ENCODE assay signal across 1 cellular context in the genomic region with DNA sequence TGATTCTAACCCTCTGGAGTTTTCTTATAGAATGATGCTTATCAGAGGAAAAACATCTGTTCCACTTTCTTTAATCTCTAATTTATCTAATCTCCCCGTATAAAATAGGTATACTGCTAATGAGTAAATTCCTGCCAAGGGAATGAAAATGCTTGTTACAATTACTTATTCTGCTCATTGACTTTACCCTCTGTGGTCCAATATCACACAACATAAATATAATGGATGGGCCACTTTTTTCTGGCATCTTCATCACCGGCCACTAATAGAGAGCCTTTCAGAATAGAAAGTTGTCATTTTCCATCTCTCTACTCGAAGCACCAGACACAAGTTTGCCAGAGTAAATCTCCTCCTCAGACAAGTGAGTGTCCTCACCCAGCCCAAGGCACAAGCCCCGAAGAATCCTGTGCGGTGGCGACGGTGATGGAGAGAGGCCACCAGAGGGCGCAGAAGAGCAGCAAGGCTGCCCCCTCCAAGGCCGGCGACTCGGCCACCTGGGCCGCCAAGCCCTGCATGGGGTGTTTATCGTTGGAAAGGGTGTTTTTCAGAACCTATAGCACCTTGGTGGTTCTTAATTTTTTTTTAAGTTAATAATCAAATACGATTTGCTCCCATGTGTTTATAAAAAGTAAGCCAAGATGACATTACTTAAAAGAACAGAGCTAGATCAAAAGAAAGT.
TF ChIP-seq lines count a peak whose summit lies in the region.

No MANE protein-coding gene starts in this region.

TF ChIP-seq in H1, 55 proteins besides CTCF, POLR2A, EP300 and RAD21 (continued from another document):
- TF ChIP-seq, protein P1, sequence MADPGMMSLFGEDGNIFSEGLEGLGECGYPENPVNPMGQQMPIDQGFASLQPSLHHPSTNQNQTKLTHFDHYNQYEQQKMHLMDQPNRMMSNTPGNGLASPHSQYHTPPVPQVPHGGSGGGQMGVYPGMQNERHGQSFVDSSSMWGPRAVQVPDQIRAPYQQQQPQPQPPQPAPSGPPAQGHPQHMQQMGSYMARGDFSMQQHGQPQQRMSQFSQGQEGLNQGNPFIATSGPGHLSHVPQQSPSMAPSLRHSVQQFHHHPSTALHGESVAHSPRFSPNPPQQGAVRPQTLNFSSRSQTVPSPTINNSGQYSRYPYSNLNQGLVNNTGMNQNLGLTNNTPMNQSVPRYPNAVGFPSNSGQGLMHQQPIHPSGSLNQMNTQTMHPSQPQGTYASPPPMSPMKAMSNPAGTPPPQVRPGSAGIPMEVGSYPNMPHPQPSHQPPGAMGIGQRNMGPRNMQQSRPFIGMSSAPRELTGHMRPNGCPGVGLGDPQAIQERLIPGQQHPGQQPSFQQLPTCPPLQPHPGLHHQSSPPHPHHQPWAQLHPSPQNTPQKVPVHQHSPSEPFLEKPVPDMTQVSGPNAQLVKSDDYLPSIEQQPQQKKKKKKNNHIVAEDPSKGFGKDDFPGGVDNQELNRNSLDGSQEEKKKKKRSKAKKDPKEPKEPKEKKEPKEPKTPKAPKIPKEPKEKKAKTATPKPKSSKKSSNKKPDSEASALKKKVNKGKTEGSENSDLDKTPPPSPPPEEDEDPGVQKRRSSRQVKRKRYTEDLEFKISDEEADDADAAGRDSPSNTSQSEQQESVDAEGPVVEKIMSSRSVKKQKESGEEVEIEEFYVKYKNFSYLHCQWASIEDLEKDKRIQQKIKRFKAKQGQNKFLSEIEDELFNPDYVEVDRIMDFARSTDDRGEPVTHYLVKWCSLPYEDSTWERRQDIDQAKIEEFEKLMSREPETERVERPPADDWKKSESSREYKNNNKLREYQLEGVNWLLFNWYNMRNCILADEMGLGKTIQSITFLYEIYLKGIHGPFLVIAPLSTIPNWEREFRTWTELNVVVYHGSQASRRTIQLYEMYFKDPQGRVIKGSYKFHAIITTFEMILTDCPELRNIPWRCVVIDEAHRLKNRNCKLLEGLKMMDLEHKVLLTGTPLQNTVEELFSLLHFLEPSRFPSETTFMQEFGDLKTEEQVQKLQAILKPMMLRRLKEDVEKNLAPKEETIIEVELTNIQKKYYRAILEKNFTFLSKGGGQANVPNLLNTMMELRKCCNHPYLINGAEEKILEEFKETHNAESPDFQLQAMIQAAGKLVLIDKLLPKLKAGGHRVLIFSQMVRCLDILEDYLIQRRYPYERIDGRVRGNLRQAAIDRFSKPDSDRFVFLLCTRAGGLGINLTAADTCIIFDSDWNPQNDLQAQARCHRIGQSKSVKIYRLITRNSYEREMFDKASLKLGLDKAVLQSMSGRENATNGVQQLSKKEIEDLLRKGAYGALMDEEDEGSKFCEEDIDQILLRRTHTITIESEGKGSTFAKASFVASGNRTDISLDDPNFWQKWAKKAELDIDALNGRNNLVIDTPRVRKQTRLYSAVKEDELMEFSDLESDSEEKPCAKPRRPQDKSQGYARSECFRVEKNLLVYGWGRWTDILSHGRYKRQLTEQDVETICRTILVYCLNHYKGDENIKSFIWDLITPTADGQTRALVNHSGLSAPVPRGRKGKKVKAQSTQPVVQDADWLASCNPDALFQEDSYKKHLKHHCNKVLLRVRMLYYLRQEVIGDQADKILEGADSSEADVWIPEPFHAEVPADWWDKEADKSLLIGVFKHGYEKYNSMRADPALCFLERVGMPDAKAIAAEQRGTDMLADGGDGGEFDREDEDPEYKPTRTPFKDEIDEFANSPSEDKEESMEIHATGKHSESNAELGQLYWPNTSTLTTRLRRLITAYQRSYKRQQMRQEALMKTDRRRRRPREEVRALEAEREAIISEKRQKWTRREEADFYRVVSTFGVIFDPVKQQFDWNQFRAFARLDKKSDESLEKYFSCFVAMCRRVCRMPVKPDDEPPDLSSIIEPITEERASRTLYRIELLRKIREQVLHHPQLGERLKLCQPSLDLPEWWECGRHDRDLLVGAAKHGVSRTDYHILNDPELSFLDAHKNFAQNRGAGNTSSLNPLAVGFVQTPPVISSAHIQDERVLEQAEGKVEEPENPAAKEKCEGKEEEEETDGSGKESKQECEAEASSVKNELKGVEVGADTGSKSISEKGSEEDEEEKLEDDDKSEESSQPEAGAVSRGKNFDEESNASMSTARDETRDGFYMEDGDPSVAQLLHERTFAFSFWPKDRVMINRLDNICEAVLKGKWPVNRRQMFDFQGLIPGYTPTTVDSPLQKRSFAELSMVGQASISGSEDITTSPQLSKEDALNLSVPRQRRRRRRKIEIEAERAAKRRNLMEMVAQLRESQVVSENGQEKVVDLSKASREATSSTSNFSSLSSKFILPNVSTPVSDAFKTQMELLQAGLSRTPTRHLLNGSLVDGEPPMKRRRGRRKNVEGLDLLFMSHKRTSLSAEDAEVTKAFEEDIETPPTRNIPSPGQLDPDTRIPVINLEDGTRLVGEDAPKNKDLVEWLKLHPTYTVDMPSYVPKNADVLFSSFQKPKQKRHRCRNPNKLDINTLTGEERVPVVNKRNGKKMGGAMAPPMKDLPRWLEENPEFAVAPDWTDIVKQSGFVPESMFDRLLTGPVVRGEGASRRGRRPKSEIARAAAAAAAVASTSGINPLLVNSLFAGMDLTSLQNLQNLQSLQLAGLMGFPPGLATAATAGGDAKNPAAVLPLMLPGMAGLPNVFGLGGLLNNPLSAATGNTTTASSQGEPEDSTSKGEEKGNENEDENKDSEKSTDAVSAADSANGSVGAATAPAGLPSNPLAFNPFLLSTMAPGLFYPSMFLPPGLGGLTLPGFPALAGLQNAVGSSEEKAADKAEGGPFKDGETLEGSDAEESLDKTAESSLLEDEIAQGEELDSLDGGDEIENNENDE (IDR thresholded peaks at IDR 0.05; ENCODE audit: insufficient replicate concordance, low read length): no peak
- TF ChIP-seq NANOG (IDR thresholded peaks at IDR 0.05; ENCODE audit: insufficient read depth, low read depth, low read length, poor library complexity, severe bottlenecking) (no peak), TAF7 (optimal IDR thresholded peaks at IDR 0.05; ENCODE audit: borderline replicate concordance, low read depth, low read length) (no peak), JUN (IDR thresholded peaks at IDR 0.05; ENCODE audit: low read depth, low read length) (no peak), EZH2 (IDR thresholded peaks at IDR 0.05; ENCODE audit: low read depth, low read length, severe bottlenecking) (no peak), SIN3A (conservative IDR thresholded peaks at IDR 0.05 in 1 of 2, IDR thresholded peaks at IDR 0.05 in 1 of 2; ENCODE audit: low read depth in 1 of 2, low read length in 2 of 2) (no peak), CTBP2 (IDR thresholded peaks at IDR 0.05; ENCODE audit: borderline replicate concordance, insufficient read depth, insufficient read length, low read length) (no peak), CREB1 (IDR thresholded peaks at IDR 0.05) (peak; percentile 67), CHD1 (IDR thresholded peaks at IDR 0.05; ENCODE audit: low read depth, low read length) (no peak), FOSL1 (IDR thresholded peaks at IDR 0.05; ENCODE audit: insufficient read depth, low read depth, low read length) (no peak), YY1 (IDR thresholded peaks at IDR 0.05; ENCODE audit: low read depth, low read length) (0 out of 2 replicates have a peak, but pooled peaks have one; percentile 48), KDM4A (IDR thresholded peaks at IDR 0.05; ENCODE audit: low read depth, low read length, severe bottlenecking) (no peak)
- TF ChIP-seq, protein P2, sequence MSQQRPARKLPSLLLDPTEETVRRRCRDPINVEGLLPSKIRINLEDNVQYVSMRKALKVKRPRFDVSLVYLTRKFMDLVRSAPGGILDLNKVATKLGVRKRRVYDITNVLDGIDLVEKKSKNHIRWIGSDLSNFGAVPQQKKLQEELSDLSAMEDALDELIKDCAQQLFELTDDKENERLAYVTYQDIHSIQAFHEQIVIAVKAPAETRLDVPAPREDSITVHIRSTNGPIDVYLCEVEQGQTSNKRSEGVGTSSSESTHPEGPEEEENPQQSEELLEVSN (IDR thresholded peaks at IDR 0.05): 0 out of 2 replicates have a peak, but pooled peaks have one; percentile 22
